18 cellular contexts compared by ENCODE assay signal in the genomic region with DNA sequence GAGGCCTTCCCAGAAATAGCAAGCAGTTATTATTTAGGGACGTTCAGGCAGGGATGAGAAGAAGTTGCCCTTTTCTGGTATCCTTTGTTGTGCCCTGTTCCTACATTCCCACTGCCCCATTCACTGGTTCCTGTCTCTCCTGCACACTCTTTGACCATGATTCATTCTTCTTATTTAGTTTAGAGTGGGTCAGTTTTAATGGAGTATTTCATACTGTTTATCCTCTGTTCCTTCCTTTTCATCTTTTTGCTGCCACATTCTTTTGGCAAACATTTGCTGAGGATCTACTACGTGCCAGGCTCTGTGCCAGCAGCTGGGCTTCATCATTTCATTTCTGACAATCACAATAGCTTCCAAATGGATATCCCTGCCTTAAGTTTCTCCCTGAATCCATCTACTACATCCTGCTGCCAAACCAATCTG. TPM values are rescaled to one million over a fixed set of nuclear protein-coding genes. Genes with fewer than 3 reads are reported as not detected.
DNase-seq lines count a peak whose midpoint lies in the region; ATAC-seq and TF ChIP-seq lines count a peak whose summit lies in the region.
"Had no signal": no experiment of that assay in that cellular context is flagged by ENCODE, and none has a peak within 500 bp of the region (broad histone marks: within the 10 kb centered on the region; RNA-seq: fewer than 3 reads in every experiment).

No MANE protein-coding gene starts in this region.

- H3K36me3 ChIP-seq in right atrium auricular region = no peaks in the 10 kb centered on the region
- H3K36me3 ChIP-seq in adipocyte (ENCODE audit: control insufficient read depth, insufficient read depth, low read length, severe bottlenecking) = no peaks in the 10 kb centered on the region
- no peaks in the 10 kb centered on the region for H3K36me3 ChIP-seq in hepatocyte (replicated peaks; ENCODE audit: insufficient read depth, low read depth)
- H3K36me3 ChIP-seq in vagina = no peaks in the 10 kb centered on the region
- H3K36me3 ChIP-seq in H7 (replicated peaks; ENCODE audit: control insufficient read depth, insufficient read depth, low read length) = no peaks in the 10 kb centered on the region
- H3K36me3 ChIP-seq: cardiac muscle cell, ovary, tibial artery had no signal

- H3K27me3 ChIP-seq in right cardiac atrium (ENCODE audit: control insufficient read depth, insufficient read depth) = no peaks in the 10 kb centered on the region
- H3K27me3 ChIP-seq in right atrium auricular region = no peaks in the 10 kb centered on the region
- H3K27me3 ChIP-seq in adipocyte (replicated peaks; ENCODE audit: control insufficient read depth, insufficient read depth, low read length) = no peaks in the 10 kb centered on the region
- no peaks in the 10 kb centered on the region for H3K27me3 ChIP-seq in hepatocyte
- no peaks in the 10 kb centered on the region for H3K27me3 ChIP-seq in vagina
- H3K27me3 ChIP-seq in H7 (ENCODE audit: control insufficient read depth, insufficient read depth, low read length) = no peaks in the 10 kb centered on the region
- H3K27me3 ChIP-seq: ovary, tibial artery had no signal

- TF ChIP-seq CTCF in right atrium auricular region (IDR thresholded peaks at IDR 0.05) = no peak
- no peak for TF ChIP-seq CTCF in hepatocyte (IDR thresholded peaks at IDR 0.05; ENCODE audit: poor library complexity)
- TF ChIP-seq CTCF in vagina (IDR thresholded peaks at IDR 0.05) = no peak

- H3K79me2 ChIP-seq in hepatocyte = no peaks in the 10 kb centered on the region

- no peak for TF ChIP-seq POLR2A in vagina (IDR thresholded peaks at IDR 0.05)

- 39% methylated on average over 2 of the region's 2 CpGs for WGBS in right cardiac atrium
- WGBS in hepatocyte (ENCODE audit: low lambda C conversion rate, missing lambda C conversion rate) = 62% methylated on average over 2 of the region's 2 CpGs

- intact Hi-C loops in right cardiac atrium (cut with DNase I) = loop anchor here (5.0 to 10.0 kb wide), 5 partner anchors 99 to 1279 kb away; a partner anchor contains a TSS
- intact Hi-C loops in vagina (cut with DNase I) = loop anchor here (10.0 kb wide), 1 partner anchor 279 kb away; no protein-coding TSS in a partner anchor

- no peaks in the 10 kb centered on the region for H3K9me3 ChIP-seq in right cardiac atrium (ENCODE audit: control insufficient read depth, low read length)
- H3K9me3 ChIP-seq in right atrium auricular region = no peaks in the 10 kb centered on the region
- no peaks in the 10 kb centered on the region for H3K9me3 ChIP-seq in adipocyte (ENCODE audit: control insufficient read depth, low read length)
- H3K9me3 ChIP-seq in hepatocyte (ENCODE audit: low read depth) = no peaks in the 10 kb centered on the region
- H3K9me3 ChIP-seq in vagina = no peaks in the 10 kb centered on the region
- H3K9me3 ChIP-seq: ovary, tibial artery had no signal

- no peaks in the 10 kb centered on the region for H3K9me2 ChIP-seq in hepatocyte (replicated peaks; ENCODE audit: insufficient read depth)

- peak overlapping the region; percentile 7 for H3K9ac ChIP-seq in adipocyte (ENCODE audit: low read length)

- peak overlapping the region; percentile 72 for H3K27ac ChIP-seq in right cardiac atrium (ENCODE audit: low read length)
- H3K27ac ChIP-seq in right atrium auricular region = no peak overlapping the region
- H3K27ac ChIP-seq in hepatocyte = peak overlapping the region; percentile 56
- peak overlapping the region; percentile 7 for H3K27ac ChIP-seq in vagina
- H3K27ac ChIP-seq: cardiac muscle cell, ovary, tibial artery had no signal

- H3K4me1 ChIP-seq in right cardiac atrium (ENCODE audit: control insufficient read depth, insufficient read depth, low read length) (no peaks in the 10 kb centered on the region), right atrium auricular region (no peaks in the 10 kb centered on the region), adipocyte (ENCODE audit: control insufficient read depth, insufficient read depth, low read length) (peaks cover 37% of the 10 kb centered on the region), hepatocyte (ENCODE audit: insufficient read depth) (peaks cover 9% of the 10 kb centered on the region), vagina (no peaks in the 10 kb centered on the region)
- H3K4me1 ChIP-seq: tibial artery had no signal

- no peak overlapping the region for H2AFZ ChIP-seq in hepatocyte

- DNase-seq in right cardiac atrium (no peak), right atrium auricular region (ENCODE audit: low spot score) (no peak), adipocyte (ENCODE audit: low read depth) (peak; percentile 55), hepatocyte (ENCODE audit: low spot score) (no peak), vagina (ENCODE audit: extremely low spot score in 2 of 2) (no peak), NCI-H345 treated with DMSO at 0.1 percent for 48 hours (lab: John Stamatoyannopoulos, UW; ENCODE audit: unreplicated experiment) (no peak), H7 (no peak), NCI-H526 treated with DMSO at 0.1 percent for 48 hours (lab: John Stamatoyannopoulos, UW) (no peak)
- DNase-seq: activated effector memory CD4-positive, alpha-beta T cell treated with anti-CD3 and anti-CD28 coated beads, Interleukin-2, amount 50 U/mL, for 16 hours; mammary epithelial cell; NCI-H1105; NCI-H774; ovary; SHP77 treated with DMSO at 0.1 percent for 48 hours; stimulated activated CD4-positive, alpha-beta T cell treated with anti-CD3 and anti-CD28 coated beads, Interleukin-15, amount 100 ng/mL, for 24 hours; tibial artery had no signal

- no peak overlapping the region for H3K4me2 ChIP-seq in hepatocyte

- H4K20me1 ChIP-seq in hepatocyte (ENCODE audit: insufficient read depth, poor library complexity, severe bottlenecking) = no peaks in the 10 kb centered on the region

- H3K4me3 ChIP-seq in right cardiac atrium (ENCODE audit: low read length) (no peak overlapping the region), right atrium auricular region (no peak overlapping the region), adipocyte (ENCODE audit: low read length) (peak overlapping the region; percentile 9), hepatocyte (no peak overlapping the region), vagina (no peak overlapping the region), H7 (ENCODE audit: insufficient read depth, low read depth, low read length) (no peak overlapping the region)
- H3K4me3 ChIP-seq: cardiac muscle cell, ovary, tibial artery had no signal

- no peak for ATAC-seq in right cardiac atrium
- ATAC-seq: HepG2 had no signal

RNA-seq across cellular contexts. Expression of a gene that starts 11.8 kb away (rescaled TPM):
- total RNA-seq in right cardiac atrium (100 to 1,000 TPM; 258 to 299 (median 276) TPM), right atrium auricular region (100 to 1,000 TPM; 369 to 524 TPM), hepatocyte (198 and 218 TPM in 2 replicates), vagina (175 TPM)
- polyA plus RNA-seq in right cardiac atrium (318 TPM), hepatocyte (228 and 242 TPM in 2 replicates)
- total RNA-seq in H7 (2014; rRNA removed; shearing (Covaris generic)) = 85.5 and 88.7 TPM in 2 replicates

RNA-seq across cellular contexts. Expression of a gene that starts 55.3 kb away (rescaled TPM):
- total RNA-seq in right cardiac atrium (1 to 10 TPM; 2.1 to 2.8 (median 2.6) TPM), right atrium auricular region (1 to 10 TPM; 1.1 to 1.4 TPM), hepatocyte (5.0 and 6.3 TPM in 2 replicates), vagina (4.4 TPM)
- polyA plus RNA-seq in right cardiac atrium (1.0 TPM), hepatocyte (3.8 and 4.7 TPM in 2 replicates)
- 5.5 and 9.2 TPM in 2 replicates for total RNA-seq in H7 (2014; rRNA removed; shearing (Covaris generic))

Comparison
In these comparisons a context has a peak if more than half of its experiments do, and no peak if none do; other contexts are left out.
1. H3K27ac ChIP-seq: peak in right cardiac atrium (single experiment), hepatocyte (single experiment) and vagina (single experiment); none in right atrium auricular region (0 of 2).